Comparison of ENCODE assay signal across 1 cellular context in the genomic region with DNA sequence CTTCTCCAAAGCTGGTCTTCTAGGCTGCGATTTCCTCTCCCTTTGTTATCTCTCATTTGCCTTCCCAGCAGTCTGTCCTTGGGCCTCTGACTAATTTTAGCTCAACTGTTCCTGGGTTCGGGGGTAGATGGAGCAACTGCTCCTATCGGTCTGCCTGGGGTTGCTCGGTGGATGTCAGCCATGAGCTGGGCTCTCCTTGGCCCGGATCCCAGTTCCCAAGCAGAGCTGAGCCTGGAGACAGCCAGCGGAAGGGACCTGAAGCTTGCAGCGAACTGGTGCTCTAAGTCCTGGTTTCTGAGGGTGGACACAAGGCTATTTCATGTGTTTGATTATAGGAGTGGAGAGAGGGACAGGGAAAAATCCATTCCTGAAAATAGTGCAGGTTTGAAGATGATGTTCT.
TF ChIP-seq lines count a peak whose summit lies in the region.

No MANE protein-coding gene starts in this region.

TF ChIP-seq in WTC11, 78 proteins besides CTCF, POLR2A, EP300 and RAD21 (continued from another document):
- TF ChIP-seq, protein P1, sequence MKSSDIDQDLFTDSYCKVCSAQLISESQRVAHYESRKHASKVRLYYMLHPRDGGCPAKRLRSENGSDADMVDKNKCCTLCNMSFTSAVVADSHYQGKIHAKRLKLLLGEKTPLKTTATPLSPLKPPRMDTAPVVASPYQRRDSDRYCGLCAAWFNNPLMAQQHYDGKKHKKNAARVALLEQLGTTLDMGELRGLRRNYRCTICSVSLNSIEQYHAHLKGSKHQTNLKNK (CRISPR knock-in tag; IDR thresholded peaks at IDR 0.05) = no peak
- no peak for TF ChIP-seq SOX15 (CRISPR knock-in tag; IDR thresholded peaks at IDR 0.05)
- no peak for TF ChIP-seq USF2 (CRISPR knock-in tag; IDR thresholded peaks at IDR 0.05)
- TF ChIP-seq ZNF317 (CRISPR knock-in tag; IDR thresholded peaks at IDR 0.05; ENCODE audit: borderline replicate concordance, low read depth) = no peak
- no peak for TF ChIP-seq AR (CRISPR knock-in tag; IDR thresholded peaks at IDR 0.05)
- TF ChIP-seq, protein P2, sequence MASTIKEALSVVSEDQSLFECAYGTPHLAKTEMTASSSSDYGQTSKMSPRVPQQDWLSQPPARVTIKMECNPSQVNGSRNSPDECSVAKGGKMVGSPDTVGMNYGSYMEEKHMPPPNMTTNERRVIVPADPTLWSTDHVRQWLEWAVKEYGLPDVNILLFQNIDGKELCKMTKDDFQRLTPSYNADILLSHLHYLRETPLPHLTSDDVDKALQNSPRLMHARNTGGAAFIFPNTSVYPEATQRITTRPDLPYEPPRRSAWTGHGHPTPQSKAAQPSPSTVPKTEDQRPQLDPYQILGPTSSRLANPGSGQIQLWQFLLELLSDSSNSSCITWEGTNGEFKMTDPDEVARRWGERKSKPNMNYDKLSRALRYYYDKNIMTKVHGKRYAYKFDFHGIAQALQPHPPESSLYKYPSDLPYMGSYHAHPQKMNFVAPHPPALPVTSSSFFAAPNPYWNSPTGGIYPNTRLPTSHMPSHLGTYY (CRISPR knock-in tag; IDR thresholded peaks at IDR 0.05) = no peak
- no peak for TF ChIP-seq ZBTB43 (CRISPR knock-in tag; IDR thresholded peaks at IDR 0.05)
- TF ChIP-seq AFF4 (CRISPR knock-in tag; IDR thresholded peaks at IDR 0.05; ENCODE audit: borderline replicate concordance) = no peak
- no peak for TF ChIP-seq NFE2L1 (CRISPR knock-in tag; IDR thresholded peaks at IDR 0.05)
- TF ChIP-seq NR3C1 (CRISPR knock-in tag; conservative IDR thresholded peaks at IDR 0.05; ENCODE audit: low read depth) = no peak
- no peak for TF ChIP-seq CBFB (CRISPR knock-in tag; IDR thresholded peaks at IDR 0.05; ENCODE audit: low read depth)
- no peak for TF ChIP-seq CREM (CRISPR knock-in tag; IDR thresholded peaks at IDR 0.05)
- TF ChIP-seq NR1H2 (CRISPR knock-in tag; IDR thresholded peaks at IDR 0.05) = no peak
TF ChIP-seq in WTC11: peak in this region for 0.
